ENCODE assay signal across 8 cellular contexts in genomic region chr1:114369266-114369919, GRCh38.
DNase-seq lines count a peak whose midpoint lies in the region; ATAC-seq and TF ChIP-seq lines count a peak whose summit lies in the region.
"Not testable (repeated sequence)": the region's sequence is repeated elsewhere in the genome, so short reads cannot be mapped to it uniquely, and the experiment has no call there.

No MANE protein-coding gene starts in this region.

- H3K27ac Mint-ChIP-seq in CD14-positive monocyte: peak overlapping the region in 5 of 7 donors; percentile 62 to 82 (median 78)
- peak overlapping the region; percentile 8 for H3K27ac Mint-ChIP-seq in activated naive CD4-positive, alpha-beta T cell treated with anti-CD3 and anti-CD28 coated beads, Interleukin-2, amount 50 U/mL, for 24 hours
- H3K27ac Mint-ChIP-seq in neural progenitor cell: not testable (repeated sequence)

- not testable (repeated sequence) for H3K56ac ChIP-seq in IMR-90 (ENCODE audit: extremely low read depth, insufficient read depth, low read length)

- not testable (repeated sequence) for H3K4me2 ChIP-seq in IMR-90 (ENCODE audit: low read depth, low read length); hepatocyte; neural progenitor cell

- not testable (repeated sequence) for H2BK15ac ChIP-seq in IMR-90 (ENCODE audit: low read depth, low read length)

- not testable (repeated sequence) for H3K4me3 Mint-ChIP-seq in CD14-positive monocyte; activated naive CD4-positive, alpha-beta T cell treated with anti-CD3 and anti-CD28 coated beads, Interleukin-2, amount 50 U/mL, for 24 hours; neural progenitor cell

- not testable (repeated sequence) for H3F3A ChIP-seq in neural progenitor cell (ENCODE audit: low read depth)

- not testable (repeated sequence) for TF ChIP-seq CTCF in CD14-positive monocyte (IDR thresholded peaks at IDR 0.05); coronary artery (IDR thresholded peaks at IDR 0.05); hepatocyte (IDR thresholded peaks at IDR 0.05; ENCODE audit: poor library complexity); neural progenitor cell (IDR thresholded peaks at IDR 0.05); sigmoid colon (IDR thresholded peaks at IDR 0.05); uterus (IDR thresholded peaks at IDR 0.05)
- TF ChIP-seq CTCF in IMR-90 (conservative IDR thresholded peaks at IDR 0.05; ENCODE audit: low read depth, low read length): 0 out of 2 replicates have a peak, but pooled peaks have one; percentile 2

- not testable (repeated sequence) for H4K20me1 ChIP-seq in IMR-90 (ENCODE audit: insufficient read depth, low read length); hepatocyte (ENCODE audit: insufficient read depth, poor library complexity, severe bottlenecking); neural progenitor cell (ENCODE audit: low read depth)

- H3K36me3 ChIP-seq in IMR-90 (ENCODE audit: control insufficient read depth, insufficient read depth, low read length); hepatocyte (replicated peaks; ENCODE audit: insufficient read depth, low read depth); neural progenitor cell; sigmoid colon; uterus: not testable (repeated sequence)

- WGBS in IMR-90 (ENCODE audit: extremely low coverage in 2 of 2, insufficient read length in 1 of 2), 2 experiments: no CpG with 5 or more reads among the region's 5 CpGs
- 56% methylated on average over 5 of the region's 5 CpGs for WGBS in hepatocyte (ENCODE audit: low lambda C conversion rate, missing lambda C conversion rate)
- 62 to 72% methylated on average over 5 of the region's 5 CpGs for WGBS in sigmoid colon, 2 donors

- not testable (repeated sequence) for H3K27me3 Mint-ChIP-seq in CD14-positive monocyte (ENCODE audit: low read depth in 3 of 3); activated naive CD4-positive, alpha-beta T cell treated with anti-CD3 and anti-CD28 coated beads, Interleukin-2, amount 50 U/mL, for 24 hours; neural progenitor cell (ENCODE audit: insufficient read depth, low read depth)

- H3K9me1 ChIP-seq in IMR-90 (ENCODE audit: insufficient read depth, low read length): not testable (repeated sequence)

- not testable (repeated sequence) for H3K4me3 ChIP-seq in IMR-90 (ENCODE audit: insufficient read depth, low read depth, low read length); coronary artery; hepatocyte; neural progenitor cell; sigmoid colon; uterus

- H2BK120ac ChIP-seq in IMR-90 (ENCODE audit: low read depth, low read length): not testable (repeated sequence)

- not testable (repeated sequence) for BruUV-seq in IMR-90 (replicated peaks; lab: Mats Ljungman, UMichigan)

- H3K9me2 ChIP-seq in hepatocyte (replicated peaks; ENCODE audit: insufficient read depth): not testable (repeated sequence)

- not testable (repeated sequence) for H2BK20ac ChIP-seq in IMR-90 (ENCODE audit: low read depth, low read length)

- TF ChIP-seq EP300 in sigmoid colon (IDR thresholded peaks at IDR 0.05): not testable (repeated sequence)

- CTCF ChIA-PET in IMR-90 (lab: Yijun Ruan, JAX): interaction anchor here (1.0 kb wide), 1 partner anchor 23 kb away, joined by 5 read pairs; no protein-coding TSS in a partner anchor

- H3K9me3 Mint-ChIP-seq in CD14-positive monocyte: peaks cover 12 to 28% (median 26%) of the 10 kb centered on the region in 7 donors
- H3K9me3 Mint-ChIP-seq in activated naive CD4-positive, alpha-beta T cell treated with anti-CD3 and anti-CD28 coated beads, Interleukin-2, amount 50 U/mL, for 24 hours: not testable (repeated sequence)
- peaks cover 19% of the 10 kb centered on the region for H3K9me3 Mint-ChIP-seq in neural progenitor cell

- not testable (repeated sequence) for H2BK5ac ChIP-seq in IMR-90 (ENCODE audit: low read depth, low read length, poor library complexity, severe bottlenecking)

- not testable (repeated sequence) for H3K36me3 Mint-ChIP-seq in CD14-positive monocyte; activated naive CD4-positive, alpha-beta T cell treated with anti-CD3 and anti-CD28 coated beads, Interleukin-2, amount 50 U/mL, for 24 hours; neural progenitor cell

- TF ChIP-seq POLR2A in IMR-90 (IDR thresholded peaks at IDR 0.05; ENCODE audit: low read depth, low read length); sigmoid colon (IDR thresholded peaks at IDR 0.05); uterus (IDR thresholded peaks at IDR 0.05): not testable (repeated sequence)

- H3K14ac ChIP-seq in IMR-90 (replicated peaks; ENCODE audit: low read depth, low read length): not testable (repeated sequence)

- not testable (repeated sequence) for H3K9ac ChIP-seq in IMR-90 (ENCODE audit: low read depth, low read length); neural progenitor cell

- not testable (repeated sequence) for H3K9me3 ChIP-seq in IMR-90 (ENCODE audit: control insufficient read depth, insufficient read depth, low read length); hepatocyte (ENCODE audit: low read depth); uterus
- H3K9me3 ChIP-seq in neural progenitor cell (ENCODE audit: low read depth) (peaks cover 15% of the 10 kb centered on the region), sigmoid colon (peaks cover 0 to 12% (median 1%) of the 10 kb centered on the region in 4 donors)

- intact Hi-C loops in CD14-positive monocyte (cut with micrococcal nuclease); IMR-90 (cut with micrococcal nuclease); sigmoid colon (cut with DNase I); uterus (cut with DNase I; ENCODE audit: low total_unique reads): not testable (repeated sequence)

- H4K8ac ChIP-seq in IMR-90 (ENCODE audit: low read depth in 2 of 2, low read length in 2 of 2): not testable (repeated sequence)

- H2AK5ac ChIP-seq in IMR-90 (ENCODE audit: low read depth, low read length): not testable (repeated sequence)

- TF ChIP-seq RAD21 in IMR-90 (IDR thresholded peaks at IDR 0.05; ENCODE audit: low read length): not testable (repeated sequence)

- not testable (repeated sequence) for H3K27ac ChIP-seq in IMR-90 (ENCODE audit: insufficient read depth, low read length); neural progenitor cell
- peak overlapping the region; percentile 33 to 45 for H3K27ac ChIP-seq in coronary artery
- H3K27ac ChIP-seq in hepatocyte: peak overlapping the region; percentile 35
- H3K27ac ChIP-seq in sigmoid colon: peak overlapping the region; percentile 63 to 82 (median 74)
- peak overlapping the region; percentile 71 to 75 for H3K27ac ChIP-seq in uterus

- not testable (repeated sequence) for H4K5ac ChIP-seq in IMR-90 (ENCODE audit: low read depth, low read length)

- in situ Hi-C loops in IMR-90 (cut with MboI; ENCODE audit: low sequenced_read_pairs): not testable (repeated sequence)

- POLR2A ChIA-PET in IMR-90 (lab: Charles Lee; ENCODE audit: unreplicated experiment): not testable (repeated sequence)

- not testable (repeated sequence) for H3K23ac ChIP-seq in IMR-90 (ENCODE audit: low read depth, low read length)

- H3K79me1 ChIP-seq in IMR-90 (ENCODE audit: low read depth in 1 of 2, low read length in 2 of 2): not testable (repeated sequence)

- not testable (repeated sequence) for H3K79me2 ChIP-seq in hepatocyte; neural progenitor cell (ENCODE audit: low read depth)

- H3K18ac ChIP-seq in IMR-90 (ENCODE audit: low read depth, low read length): not testable (repeated sequence)

- H3K4me1 Mint-ChIP-seq in CD14-positive monocyte: peaks cover 13% of the 10 kb centered on the region
- H3K4me1 Mint-ChIP-seq in activated naive CD4-positive, alpha-beta T cell treated with anti-CD3 and anti-CD28 coated beads, Interleukin-2, amount 50 U/mL, for 24 hours; neural progenitor cell: not testable (repeated sequence)

- DNase-seq in CD14-positive monocyte (ENCODE audit: low spot score); IMR-90; coronary artery (ENCODE audit: low spot score); hepatocyte (ENCODE audit: low spot score); neural progenitor cell (ENCODE audit: low spot score); sigmoid colon; uterus: not testable (repeated sequence)

- not testable (repeated sequence) for H2AK9ac ChIP-seq in IMR-90 (replicated peaks; ENCODE audit: low read depth, low read length, poor library complexity)

- dilution Hi-C loops in IMR-90 (cut with HindIII; ENCODE audit: low sequenced_read_pairs, unreplicated experiment): not testable (repeated sequence)

- not testable (repeated sequence) for H3K4me1 ChIP-seq in IMR-90 (ENCODE audit: control insufficient read depth, insufficient read depth, low read length); hepatocyte (ENCODE audit: insufficient read depth); neural progenitor cell; uterus
- peaks cover 0 to 43% (median 35%) of the 10 kb centered on the region in 4 donors for H3K4me1 ChIP-seq in sigmoid colon

- not testable (repeated sequence) for ATAC-seq in IMR-90 (ENCODE audit: low read depth)

- H4K91ac ChIP-seq in IMR-90 (ENCODE audit: insufficient read depth, low read depth, low read length): not testable (repeated sequence)

- not testable (repeated sequence) for H3K27me3 ChIP-seq in IMR-90 (ENCODE audit: control insufficient read depth, insufficient read depth, low read length); hepatocyte; neural progenitor cell; sigmoid colon; uterus

- not testable (repeated sequence) for H3K4ac ChIP-seq in IMR-90 (ENCODE audit: low read depth, low read length)

- H2AFZ ChIP-seq in IMR-90 (replicated peaks; ENCODE audit: low read length, poor library complexity): not testable (repeated sequence)
- H2AFZ ChIP-seq in hepatocyte (peak overlapping the region; percentile 29), neural progenitor cell (replicated peaks) (peak overlapping the region; percentile 68)
